20 cellular contexts compared by ENCODE assay signal in the genomic region with DNA sequence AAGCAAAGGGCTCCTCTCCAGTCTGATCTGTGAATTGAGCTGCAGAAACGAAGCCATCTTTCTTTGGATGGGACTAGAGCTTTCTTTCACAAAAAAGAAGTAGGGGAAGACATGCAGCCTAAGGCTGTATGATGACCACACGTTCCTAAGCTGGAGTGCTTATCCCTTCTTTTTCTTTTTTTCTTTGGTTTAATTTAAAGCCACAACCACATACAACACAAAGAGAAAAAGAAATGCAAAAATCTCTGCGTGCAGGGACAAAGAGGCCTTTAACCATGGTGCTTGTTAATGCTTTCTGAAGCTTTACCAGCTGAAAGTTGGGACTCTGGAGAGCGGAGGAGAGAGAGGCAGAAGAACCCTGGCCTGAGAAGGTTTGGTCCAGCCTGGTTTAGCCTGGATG.
"Had no signal": no experiment of that assay in that cellular context is flagged by ENCODE, and none has a peak within 500 bp of the region (broad histone marks: within the 10 kb centered on the region; RNA-seq: fewer than 3 reads in every experiment).

No MANE protein-coding gene starts in this region.

- H3K27ac ChIP-seq: brain microvascular endothelial cell, gastroesophageal sphincter, heart right ventricle, right atrium auricular region, SJCRH30, thoracic aorta, upper lobe of right lung had no signal

- H3K9me3 ChIP-seq: gastroesophageal sphincter, heart right ventricle, right atrium auricular region, SJCRH30, thoracic aorta, upper lobe of right lung had no signal

- H3K27me3 Mint-ChIP-seq: progenitor cell of endocrine pancreas; stimulated activated naive CD8-positive, alpha-beta T cell treated with anti-CD3 and anti-CD28 coated beads, Interleukin-15, Interleukin-2, amounts not matched to agents 100 ng/mL and 50 ng/mL, for 24 hours had no signal

- H3K4me1 ChIP-seq: SJCRH30 had no signal

- H3K4me3 ChIP-seq: gastroesophageal sphincter, heart right ventricle, lung, right atrium auricular region, SJCRH30, smooth muscle cell, thoracic aorta, upper lobe of right lung had no signal

- H3K4me2 ChIP-seq: smooth muscle cell had no signal

- H3K27ac Mint-ChIP-seq: activated naive CD4-positive, alpha-beta T cell treated with anti-CD3 and anti-CD28 coated beads, Interleukin-2, amount 50 U/mL, for 72 hours; progenitor cell of endocrine pancreas; T-helper 2 cell treated with Interferon-gamma antibody and Interleukin-4, amounts not matched to agents 5 μg/mL and 100 μg/mL, for 36 hours had no signal

- H3K9me3 Mint-ChIP-seq: activated naive CD4-positive, alpha-beta T cell treated with anti-CD3 and anti-CD28 coated beads, Interleukin-2, amount 50 U/mL, for 72 hours; stimulated activated naive CD8-positive, alpha-beta T cell treated with anti-CD3 and anti-CD28 coated beads, Interleukin-15, Interleukin-2, amounts not matched to agents 100 ng/mL and 50 ng/mL, for 24 hours; T-helper 2 cell treated with Interferon-gamma antibody and Interleukin-4, amounts not matched to agents 5 μg/mL and 100 μg/mL, for 36 hours had no signal

- H3K27me3 ChIP-seq: brain microvascular endothelial cell, gastroesophageal sphincter, heart right ventricle, right atrium auricular region, SJCRH30, upper lobe of right lung had no signal

- ATAC-seq: activated naive CD4-positive, alpha-beta T cell treated with anti-CD3 and anti-CD28 coated beads, Interleukin-2, amount 50 U/mL, for 72 hours; left cardiac atrium; upper lobe of right lung had no signal

- DNase-seq: activated CD4-positive, alpha-beta T cell treated with anti-CD3 and anti-CD28 coated beads, Interleukin-2, amount 50 U/mL, for 1 hour; activated effector memory CD4-positive, alpha-beta T cell treated with anti-CD3 and anti-CD28 coated beads, Interleukin-2, amount 50 U/mL, for 16 hours; amygdala; brain microvascular endothelial cell; cerebellar nuclear complex; dermis blood vessel endothelial cell; heart right ventricle; left cardiac atrium; nucleus accumbens; SJCRH30; upper lobe of right lung had no signal

- H3K4me3 Mint-ChIP-seq: stimulated activated naive CD8-positive, alpha-beta T cell treated with anti-CD3 and anti-CD28 coated beads, Interleukin-15, Interleukin-2, amounts not matched to agents 100 ng/mL and 50 ng/mL, for 24 hours; T-helper 2 cell treated with Interferon-gamma antibody and Interleukin-4, amounts not matched to agents 5 μg/mL and 100 μg/mL, for 36 hours had no signal
